In the genomic region with DNA sequence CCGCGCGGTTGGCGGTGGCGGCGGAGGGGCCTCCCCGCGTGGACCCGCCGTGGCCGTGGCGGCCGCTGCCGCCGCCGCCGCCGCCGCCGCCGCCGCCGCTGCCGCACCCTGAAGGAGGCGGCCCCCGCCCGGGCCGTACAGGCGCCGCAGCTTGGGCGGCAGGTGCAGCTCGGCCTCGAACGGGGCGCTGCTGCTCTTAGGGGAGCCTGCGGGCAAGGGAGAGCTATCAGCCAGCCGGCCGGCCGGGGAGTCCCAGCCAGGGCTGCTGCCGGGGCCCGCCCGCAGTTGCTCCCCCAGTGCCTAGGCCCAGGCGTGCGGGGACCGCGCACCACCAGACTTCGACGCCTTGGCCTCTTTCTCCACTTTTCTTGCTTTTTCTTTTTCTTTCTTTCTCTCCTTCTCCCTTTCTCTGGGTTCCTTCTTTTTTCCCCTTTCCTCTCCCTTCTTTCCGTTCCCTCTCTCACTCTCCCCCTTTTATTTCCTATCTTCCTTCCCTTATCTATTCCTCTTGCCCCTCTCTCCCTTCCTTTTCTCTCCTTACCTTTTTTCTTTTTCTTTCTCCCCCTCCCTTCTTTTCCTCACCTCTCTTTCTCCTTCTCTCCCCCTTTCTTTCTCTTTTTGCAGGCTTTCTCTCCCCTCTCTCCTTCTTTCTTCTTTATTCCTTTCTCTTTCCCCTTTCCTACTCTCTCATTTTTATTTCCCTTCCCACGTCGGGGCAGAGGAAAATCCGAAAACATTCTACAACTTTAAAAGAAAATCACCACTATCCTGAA, we compare ENCODE assay signal across 10 cellular contexts. TPM values are rescaled to one million over a fixed set of nuclear protein-coding genes. Genes with fewer than 3 reads are reported as not detected.
A peak's percentile ranks its signal among the peaks of the same experiment; 100 is the strongest.
DNase-seq lines count a peak whose midpoint lies in the region; ATAC-seq and TF ChIP-seq lines count a peak whose summit lies in the region.
"Had no signal": no experiment of that assay in that cellular context is flagged by ENCODE, and none has a peak within 500 bp of the region (broad histone marks: within the 10 kb centered on the region; RNA-seq: fewer than 3 reads in every experiment).

No MANE protein-coding gene starts in this region.

- CTCF ChIA-PET in SK-N-SH (lab: Yijun Ruan, JAX), result interaction anchor here (1.0 to 1.3 kb wide), 2 partner anchors 8 to 175 kb away, joined by 3 to 4 read pairs; no protein-coding TSS in a partner anchor
- CTCF ChIA-PET in activated CD8-positive, alpha-beta T cell treated with anti-CD3 and anti-CD28 coated beads, Interleukin-2, amount 10 ng/mL, durations not matched to agents 7 days and 5 days (lab: Charles Lee), result interaction anchor here (1.1 to 1.3 kb wide), 2 partner anchors 130 to 175 kb away, joined by 4 to 5 read pairs; no protein-coding TSS in a partner anchor

- WGBS in SK-N-SH (ENCODE audit: low lambda C conversion rate), result 23% methylated on average over 13 of the region's 52 CpGs

- H3K9me3 ChIP-seq in SK-N-SH (no peaks in the 10 kb centered on the region), neural progenitor cell (ENCODE audit: low read depth) (no peaks in the 10 kb centered on the region)

- H3K4me2 ChIP-seq in SK-N-SH, result no peak overlapping the region
- peak overlapping the region; percentile 82 for H3K4me2 ChIP-seq in neural progenitor cell

- H3K4me3 Mint-ChIP-seq in activated CD8-positive, alpha-beta T cell treated with anti-CD3 and anti-CD28 coated beads, Interleukin-2, amount 10 ng/mL, durations not matched to agents 7 days and 5 days, result peak overlapping the region; percentile 40
- peak overlapping the region; percentile 83 for H3K4me3 Mint-ChIP-seq in neural progenitor cell

- no peaks in the 10 kb centered on the region for H3K9me2 ChIP-seq in SK-N-SH

- H3K79me2 ChIP-seq in SK-N-SH (ENCODE audit: insufficient read depth) (no peaks in the 10 kb centered on the region), neural progenitor cell (ENCODE audit: low read depth) (peaks cover 13% of the 10 kb centered on the region)

- ATAC-seq in SK-N-SH treated with all-trans-retinoic acid at 6 μM for 48 hours (no peak), HG02642 (IDR thresholded peaks at IDR 0.05; ENCODE audit: poor library complexity, unreplicated experiment) (peak; percentile 52)
- peak; percentile 62 for ATAC-seq in activated CD8-positive, alpha-beta T cell treated with anti-CD3 and anti-CD28 coated beads, Interleukin-2, amount 10 ng/mL, durations not matched to agents 7 days and 5 days

- TF ChIP-seq CTCF in SK-N-SH (IDR thresholded peaks at IDR 0.05) (no peak), neural progenitor cell (IDR thresholded peaks at IDR 0.05) (no peak)

- peaks cover 0 to 11% of the 10 kb centered on the region in 2 experiments; a peak in 2 of 4 replicates for H3K4me1 ChIP-seq in SK-N-SH (ENCODE audit: control insufficient read depth in 1 of 2, insufficient read depth in 2 of 2, low read depth in 1 of 2, low read length in 1 of 2)
- H3K4me1 ChIP-seq in neural progenitor cell, result peaks cover 41% of the 10 kb centered on the region

- no peaks in the 10 kb centered on the region for H3F3A ChIP-seq in SK-N-SH (replicated peaks; ENCODE audit: insufficient read depth)
- H3F3A ChIP-seq in neural progenitor cell (ENCODE audit: low read depth), result peaks cover 51% of the 10 kb centered on the region

- H3K36me3 ChIP-seq in SK-N-SH (replicated peaks in 1 of 2; ENCODE audit: control insufficient read depth in 1 of 2, insufficient read depth in 2 of 2, low read length in 1 of 2), result no peaks in the 10 kb centered on the region
- H3K36me3 ChIP-seq in neural progenitor cell, result no peaks in the 10 kb centered on the region

- H3K4me3 ChIP-seq in SK-N-SH (ENCODE audit: low read depth in 2 of 2, low read length in 1 of 2) (no peak overlapping the region), neural progenitor cell (peak overlapping the region; percentile 52)

- H3K27me3 ChIP-seq in SK-N-SH (ENCODE audit: insufficient read depth) (peaks cover 62% of the 10 kb centered on the region), neural progenitor cell (peaks cover 99% of the 10 kb centered on the region)

- no peaks in the 10 kb centered on the region for H3K36me3 Mint-ChIP-seq in activated CD8-positive, alpha-beta T cell treated with anti-CD3 and anti-CD28 coated beads, Interleukin-2, amount 10 ng/mL, durations not matched to agents 7 days and 5 days (ENCODE audit: low read depth)
- H3K36me3 Mint-ChIP-seq in neural progenitor cell, result no peaks in the 10 kb centered on the region

- no peaks in the 10 kb centered on the region for H4K20me1 ChIP-seq in SK-N-SH (ENCODE audit: insufficient read depth)
- peaks cover 74% of the 10 kb centered on the region for H4K20me1 ChIP-seq in neural progenitor cell (ENCODE audit: low read depth)

- H3K27ac ChIP-seq in SK-N-SH (ENCODE audit: low read depth in 2 of 2, low read length in 1 of 2) (no peak overlapping the region), neural progenitor cell (no peak overlapping the region)

- H3K9me3 Mint-ChIP-seq in activated CD8-positive, alpha-beta T cell treated with anti-CD3 and anti-CD28 coated beads, Interleukin-2, amount 10 ng/mL, durations not matched to agents 7 days and 5 days (ENCODE audit: insufficient read depth), result no peaks in the 10 kb centered on the region
- H3K9me3 Mint-ChIP-seq in neural progenitor cell, result no peaks in the 10 kb centered on the region

- DNase-seq in SK-N-SH (peak; percentile 49), neural progenitor cell (ENCODE audit: low spot score) (peak; percentile 62), NCI-H2029 (lab: John Stamatoyannopoulos, UW) (no peak), OCI-M1 (lab: John Stamatoyannopoulos, UW) (no peak), NCI-H187 treated with DMSO at 0.1 percent for 48 hours (lab: John Stamatoyannopoulos, UW) (no peak)
- DNase-seq in activated CD8-positive, alpha-beta T cell treated with anti-CD3 and anti-CD28 coated beads, Interleukin-2, amount 10 ng/mL, durations not matched to agents 7 days and 5 days, result no peak

- no peak for TF ChIP-seq RAD21 in SK-N-SH (IDR thresholded peaks at IDR 0.05; ENCODE audit: low read length)

- peaks cover 67% of the 10 kb centered on the region for H3K27me3 Mint-ChIP-seq in activated CD8-positive, alpha-beta T cell treated with anti-CD3 and anti-CD28 coated beads, Interleukin-2, amount 10 ng/mL, durations not matched to agents 7 days and 5 days (ENCODE audit: low read depth)
- H3K27me3 Mint-ChIP-seq in neural progenitor cell (ENCODE audit: insufficient read depth, low read depth), result peaks cover 90% of the 10 kb centered on the region

- peaks cover 12% of the 10 kb centered on the region for H3K4me1 Mint-ChIP-seq in activated CD8-positive, alpha-beta T cell treated with anti-CD3 and anti-CD28 coated beads, Interleukin-2, amount 10 ng/mL, durations not matched to agents 7 days and 5 days (ENCODE audit: low read depth)
- peaks cover 26% of the 10 kb centered on the region for H3K4me1 Mint-ChIP-seq in neural progenitor cell

- TF ChIP-seq EP300 in SK-N-SH (IDR thresholded peaks at IDR 0.05; ENCODE audit: borderline replicate concordance in 1 of 2, low read depth in 1 of 2, low read length in 1 of 2), result no peak

- H3K9ac ChIP-seq in SK-N-SH (no peak overlapping the region), neural progenitor cell (no peak overlapping the region)

- POLR2A ChIA-PET in SK-N-SH (lab: Yijun Ruan, JAX), result no interaction called here
- POLR2A ChIA-PET in activated CD8-positive, alpha-beta T cell treated with anti-CD3 and anti-CD28 coated beads, Interleukin-2, amount 10 ng/mL, durations not matched to agents 7 days and 5 days (lab: Charles Lee), result no interaction called here

- H2AFZ ChIP-seq in SK-N-SH (ENCODE audit: low read depth), result no peak overlapping the region
- H2AFZ ChIP-seq in neural progenitor cell (replicated peaks), result no peak overlapping the region

- no peak overlapping the region for H3K27ac Mint-ChIP-seq in activated CD8-positive, alpha-beta T cell treated with anti-CD3 and anti-CD28 coated beads, Interleukin-2, amount 10 ng/mL, durations not matched to agents 7 days and 5 days
- H3K27ac Mint-ChIP-seq in neural progenitor cell, result no peak overlapping the region

TF ChIP-seq in SK-N-SH, 30 proteins besides CTCF, POLR2A, EP300 and RAD21 (continues in another document):
- 0 out of 2 replicates have a peak, but pooled peaks have one; percentile 34 for TF ChIP-seq EZH2phosphoT487 (IDR thresholded peaks at IDR 0.05; ENCODE audit: borderline replicate concordance, low read depth)
- no peak for TF ChIP-seq YY1 (IDR thresholded peaks at IDR 0.05; ENCODE audit: low read depth)

TF ChIP-seq in SK-N-SH treated with all-trans-retinoic acid at 6 μM for 48 hours, 23 proteins besides CTCF, POLR2A, EP300 and RAD21 (continues in another document):
- TF ChIP-seq ARNTL (CRISPR knock-in tag; IDR thresholded peaks at IDR 0.05; ENCODE audit: borderline replicate concordance, low read depth) (no peak), POU6F1 (CRISPR knock-in tag; IDR thresholded peaks at IDR 0.05; ENCODE audit: borderline replicate concordance, low read depth) (no peak), SNAI2 (CRISPR knock-in tag; IDR thresholded peaks at IDR 0.05) (no peak), TCF4 (CRISPR knock-in tag; IDR thresholded peaks at IDR 0.05; ENCODE audit: borderline replicate concordance) (no peak), ESRRG (CRISPR knock-in tag; IDR thresholded peaks at IDR 0.05) (no peak), CSDC2 (CRISPR knock-in tag; IDR thresholded peaks at IDR 0.05) (no peak), BACH2 (CRISPR knock-in tag; IDR thresholded peaks at IDR 0.05; ENCODE audit: borderline replicate concordance) (no peak), RARB (CRISPR knock-in tag; IDR thresholded peaks at IDR 0.05) (no peak), PPARA (CRISPR knock-in tag; IDR thresholded peaks at IDR 0.05; ENCODE audit: borderline replicate concordance) (no peak), TOX (CRISPR knock-in tag; IDR thresholded peaks at IDR 0.05; ENCODE audit: borderline replicate concordance) (no peak)

RNA-seq across cellular contexts. Expression of gene ARX, which starts 2.0 kb away (rescaled TPM):
- polyA plus RNA-seq in SK-N-SH (2012; rRNA removed), result not detected in 2 replicates
- polyA plus RNA-seq in SK-N-SH (2012; cell fraction: cytosol; rRNA removed), result not detected in 2 replicates
- not detected in 2 replicates for polyA plus RNA-seq in SK-N-SH (2012; cell fraction: nucleus; rRNA removed)
- total RNA-seq in activated CD8-positive, alpha-beta T cell treated with anti-CD3 and anti-CD28 coated beads, Interleukin-2, amount 10 ng/mL, durations not matched to agents 7 days and 5 days, result not detected
- total RNA-seq in neural progenitor cell (ENCODE audit: low replicate concordance), result 5.3 and 9.0 TPM in 2 replicates
- total RNA-seq: lung microvascular endothelial cell had no signal
- polyA plus RNA-seq: esophagus had no signal

Comparison
In these comparisons a context has a peak if more than half of its experiments do, and no peak if none do; other contexts are left out.
1. DNase-seq: peak in SK-N-SH (single experiment) and neural progenitor cell (single experiment); none in activated CD8-positive, alpha-beta T cell treated with anti-CD3 and anti-CD28 coated beads, Interleukin-2, amount 10 ng/mL, durations not matched to agents 7 days and 5 days (single experiment), NCI-H2029 (single experiment), OCI-M1 (single experiment) and NCI-H187 treated with DMSO at 0.1 percent for 48 hours (single experiment).